Comparison of ENCODE assay signal across 14 cellular contexts in genomic region chr22:40329466-40329865, GRCh38.
"Had no signal": no experiment of that assay in that cellular context is flagged by ENCODE, and none has a peak within 500 bp of the region (broad histone marks: within the 10 kb centered on the region; RNA-seq: fewer than 3 reads in every experiment).

No MANE protein-coding gene starts in this region.

- DNase-seq: activated CD4-positive, alpha-beta T cell treated with anti-CD3 and anti-CD28 coated beads, Interleukin-2, amount 50 U/mL, for 48 hours; aorta; colonic mucosa; effector CD4-positive, alpha-beta T cell; gastrocnemius medialis; left ventricle myocardium inferior; ovary; sigmoid colon; SK-N-SH had no signal

- H3K27ac Mint-ChIP-seq: activated T-helper 2 cell treated with anti-CD3 and anti-CD28 coated beads, Interferon-gamma antibody, Interleukin-2, Interleukin-4, amounts not matched to agents 10 μg/mL and 5 μg/mL and 100 μg/mL, durations not matched to agents 14 hours and 24 hours and 36 hours had no signal

- ATAC-seq: activated CD4-positive, CD25-positive, alpha-beta regulatory T cell treated with anti-CD3 and anti-CD28 coated beads, Interleukin-2, amount 50 U/mL, for 24 hours; activated naive CD4-positive, alpha-beta T cell treated with anti-CD3 and anti-CD28 coated beads, Interleukin-2, amount 50 U/mL, for 72 hours; gastrocnemius medialis had no signal

- H3K4me3 Mint-ChIP-seq: memory B cell had no signal

- H3K4me3 ChIP-seq: colonic mucosa, gastrocnemius medialis, left ventricle myocardium inferior, ovary, sigmoid colon had no signal

- H3K9me3 Mint-ChIP-seq: activated naive CD4-positive, alpha-beta T cell treated with anti-CD3 and anti-CD28 coated beads, Interleukin-2, amount 50 U/mL, for 72 hours; activated T-helper 2 cell treated with anti-CD3 and anti-CD28 coated beads, Interferon-gamma antibody, Interleukin-2, Interleukin-4, amounts not matched to agents 10 μg/mL and 5 μg/mL and 100 μg/mL, durations not matched to agents 14 hours and 24 hours and 36 hours; memory B cell; neural crest cell had no signal

- H3K27me3 ChIP-seq: colonic mucosa, gastrocnemius medialis, ovary, sigmoid colon had no signal

- H3K27ac ChIP-seq: colonic mucosa, gastrocnemius medialis, left ventricle myocardium inferior, ovary had no signal

- H3K27me3 Mint-ChIP-seq: memory B cell had no signal

- H3K36me3 ChIP-seq: colonic mucosa, ovary had no signal

- H3K4me1 ChIP-seq: colonic mucosa had no signal

- H3K9me3 ChIP-seq: colonic mucosa, gastrocnemius medialis, left ventricle myocardium inferior, ovary, sigmoid colon, SK-N-SH had no signal
